In genomic region chr17:33520404-33521032, GRCh38 we compare ENCODE assay signal across 8 cellular contexts.
A peak's percentile ranks its signal among the peaks of the same experiment; 100 is the strongest.
DNase-seq lines count a peak whose midpoint lies in the region; ATAC-seq, FAIRE-seq and TF ChIP-seq lines count a peak whose summit lies in the region.

No MANE protein-coding gene starts in this region.

- H3K4me3 ChIP-seq in Peyer's patch: no peak overlapping the region

- peak in 4 of 6 experiments; percentile 36 to 50 (median 44) for TF ChIP-seq CTCF in Peyer's patch (IDR thresholded peaks at IDR 0.05)

- H3K27me3 ChIP-seq in Peyer's patch: no peaks in the 10 kb centered on the region

- no peaks in the 10 kb centered on the region for H3K36me3 ChIP-seq in Peyer's patch

- no peak for FAIRE-seq in GM19239 (lab: Jason Lieb, UNC)

- no peaks in the 10 kb centered on the region for H3K9me3 ChIP-seq in Peyer's patch

- DNase-seq in Ammon's horn (ENCODE audit: low spot score) (peak; percentile 36), GM19239 (ENCODE audit: insufficient read length, low spot score) (peak; percentile 53), Peyer's patch (peak in 2 of 3 donors; percentile 51 to 62), amygdala (lab: John Stamatoyannopoulos, UW) (peak in 29 of 56 donors; percentile 3 to 77 (median 13)), iPS-NIHi7 (ENCODE audit: extremely low spot score) (peak; percentile 88), SIG-M5 (lab: John Stamatoyannopoulos, UW) (no peak)
- peak; percentile 57 for DNase-seq in stimulated activated CD4-positive, alpha-beta T cell treated with anti-CD3 and anti-CD28 coated beads, Interleukin-2, amount 100 ng/mL, for 48 hours

- H3K27ac ChIP-seq in Peyer's patch: no peak overlapping the region

- TF ChIP-seq POLR2A in Peyer's patch (IDR thresholded peaks at IDR 0.05): no peak

- H3K4me1 ChIP-seq in Peyer's patch: no peaks in the 10 kb centered on the region

- no peak for ATAC-seq in GM18909 (IDR thresholded peaks at IDR 0.05; ENCODE audit: poor library complexity, unreplicated experiment)
